In genomic region chr13:48110930-48111721, GRCh38 we compare ENCODE assay signal across 12 cellular contexts. TPM values are rescaled to one million over a fixed set of nuclear protein-coding genes. Genes with fewer than 3 reads are reported as not detected.
A peak's percentile ranks its signal among the peaks of the same experiment; 100 is the strongest.
DNase-seq lines count a peak whose midpoint lies in the region; ATAC-seq and TF ChIP-seq lines count a peak whose summit lies in the region.
"Had no signal": no experiment of that assay in that cellular context is flagged by ENCODE, and none has a peak within 500 bp of the region (broad histone marks: within the 10 kb centered on the region; RNA-seq: fewer than 3 reads in every experiment).

No MANE protein-coding gene starts in this region.

- H3K14ac ChIP-seq in trophoblast cell (ENCODE audit: low read length): no peak overlapping the region

- no peak overlapping the region for H4K91ac ChIP-seq in trophoblast cell (ENCODE audit: low read depth, low read length)

- no peak overlapping the region for H3K4ac ChIP-seq in trophoblast cell (ENCODE audit: low read depth, low read length)

- H3K27ac ChIP-seq in ascending aorta (peak overlapping the region; percentile 51 to 52), right atrium auricular region (peak overlapping the region; percentile 60 to 76), trophoblast cell (ENCODE audit: low read depth, low read length) (no peak overlapping the region)

- H3K4me1 ChIP-seq in ascending aorta: peaks cover 0 to 7% of the 10 kb centered on the region in 2 donors
- H3K4me1 ChIP-seq in right atrium auricular region: peaks cover 0 to 32% of the 10 kb centered on the region in 2 donors
- H3K4me1 ChIP-seq in trophoblast cell (ENCODE audit: control insufficient read depth in 1 of 2, insufficient read depth in 2 of 2, low read length in 2 of 2): peaks cover 0 to 3% of the 10 kb centered on the region in 2 experiments

- no peak overlapping the region for H3K9ac ChIP-seq in trophoblast cell (ENCODE audit: low read length)

- H3K18ac ChIP-seq in trophoblast cell (ENCODE audit: low read length): no peak overlapping the region

- H2AK5ac ChIP-seq in trophoblast cell (ENCODE audit: low read length): no peak overlapping the region

- H3K23ac ChIP-seq in trophoblast cell (ENCODE audit: low read length): no peak overlapping the region

- WGBS in trophoblast cell (ENCODE audit: extremely low coverage, insufficient coverage, insufficient read length): no CpG with 5 or more reads among the region's 3 CpGs

- H4K8ac ChIP-seq in trophoblast cell (ENCODE audit: low read depth, low read length): no peak overlapping the region

- no peak overlapping the region for H2BK120ac ChIP-seq in trophoblast cell (ENCODE audit: insufficient read depth, low read length, poor library complexity)

- H3K27me3 ChIP-seq in ascending aorta (no peaks in the 10 kb centered on the region), right atrium auricular region (no peaks in the 10 kb centered on the region), trophoblast cell (ENCODE audit: insufficient read depth, low read length) (no peaks in the 10 kb centered on the region)

- no peak for ATAC-seq in HG02763 (IDR thresholded peaks at IDR 0.05; ENCODE audit: unreplicated experiment)

- no peak overlapping the region for H4K12ac ChIP-seq in trophoblast cell (ENCODE audit: low read depth, low read length)

- intact Hi-C loops in ascending aorta (cut with DNase I): no loop called here

- DNase-seq in A172 (ENCODE audit: low spot score) (peak; percentile 60), ascending aorta (ENCODE audit: low spot score in 2 of 2) (no peak), right atrium auricular region (ENCODE audit: low spot score) (peak; percentile 65), trophoblast cell (peak; percentile 12 to 69), DMS153 (lab: John Stamatoyannopoulos, UW) (no peak), NCI-H2196 treated with DMSO at 0.1 percent for 48 hours (lab: John Stamatoyannopoulos, UW; ENCODE audit: unreplicated experiment) (no peak)
- DNase-seq in activated CD4-positive, alpha-beta T cell treated with anti-CD3 and anti-CD28 coated beads, Interleukin-2, amount 50 U/mL, for 4 hours: no peak
- DNase-seq: ACHN, hippocampal formation, NCI-H1105, NCI-H526 had no signal

- H3K79me2 ChIP-seq in trophoblast cell (ENCODE audit: control insufficient read depth, insufficient read depth, low read length, poor library complexity): no peaks in the 10 kb centered on the region

- H3K36me3 ChIP-seq in ascending aorta (no peaks in the 10 kb centered on the region), right atrium auricular region (no peaks in the 10 kb centered on the region), trophoblast cell (ENCODE audit: control insufficient read depth in 1 of 2, insufficient read depth in 2 of 2, low read length in 2 of 2) (no peaks in the 10 kb centered on the region)

- TF ChIP-seq CTCF in ascending aorta (IDR thresholded peaks at IDR 0.05) (no peak), right atrium auricular region (IDR thresholded peaks at IDR 0.05) (no peak)

- H3K9me3 ChIP-seq in ascending aorta: no peaks in the 10 kb centered on the region
- no peaks in the 10 kb centered on the region for H3K9me3 ChIP-seq in right atrium auricular region
- no peaks in the 10 kb centered on the region for H3K9me3 ChIP-seq in trophoblast cell (ENCODE audit: insufficient read depth, low read depth, low read length)

- no peak overlapping the region for H2BK5ac ChIP-seq in trophoblast cell (ENCODE audit: low read depth, low read length, poor library complexity)

- no peak overlapping the region for H2AFZ ChIP-seq in trophoblast cell (ENCODE audit: insufficient read depth, low read length, poor library complexity)

- H3K4me3 ChIP-seq in ascending aorta (no peak overlapping the region), right atrium auricular region (no peak overlapping the region), trophoblast cell (ENCODE audit: low read depth, low read length) (no peak overlapping the region)

- H3K79me1 ChIP-seq in trophoblast cell (ENCODE audit: low read length): no peaks in the 10 kb centered on the region

- no peak overlapping the region for H3K4me2 ChIP-seq in trophoblast cell (ENCODE audit: low read length)

- H2BK12ac ChIP-seq in trophoblast cell (ENCODE audit: low read length): peak overlapping the region; percentile 9

RNA-seq across cellular contexts. Expression of gene MED4, which starts 16.2 kb away (rescaled TPM):
- 37.6 and 40.4 TPM in 2 replicates for total RNA-seq in A172 (2014; rRNA removed; shearing (Covaris generic))
- total RNA-seq in ascending aorta (8.6 TPM), right atrium auricular region (10 to 100 TPM; 35.7 to 39.5 TPM)
- 35.3 and 35.8 TPM in 2 replicates for polyA plus RNA-seq in trophoblast cell (2013)

Comparison
In these comparisons a context has a peak if more than half of its experiments do, and no peak if none do; other contexts are left out.
1. DNase-seq: peak in A172 (single experiment), right atrium auricular region (single experiment) and trophoblast cell (2 of 2); none in ascending aorta (0 of 2), DMS153 (single experiment), NCI-H2196 treated with DMSO at 0.1 percent for 48 hours (single experiment) and activated CD4-positive, alpha-beta T cell treated with anti-CD3 and anti-CD28 coated beads, Interleukin-2, amount 50 U/mL, for 4 hours (0 of 2).